In genomic region chr19:16618248-16618647, GRCh38 we compare ENCODE assay signal across 29 cellular contexts. TPM values are rescaled to one million over a fixed set of nuclear protein-coding genes. Genes with fewer than 3 reads are reported as not detected.
A peak's percentile ranks its signal among the peaks of the same experiment; 100 is the strongest.
DNase-seq lines count a peak whose midpoint lies in the region; ATAC-seq and TF ChIP-seq lines count a peak whose summit lies in the region.
"Had no signal": no experiment of that assay in that cellular context is flagged by ENCODE, and none has a peak within 500 bp of the region (broad histone marks: within the 10 kb centered on the region; RNA-seq: fewer than 3 reads in every experiment).

No MANE protein-coding gene starts in this region.

- peaks cover 53 to 82% of the 10 kb centered on the region in 2 donors for H3K4me1 ChIP-seq in gastrocnemius medialis

- H3K27ac Mint-ChIP-seq in IgD-negative memory B cell = peak overlapping the region in 2 of 3 donors; percentile 5 to 93
- H3K27ac Mint-ChIP-seq in effector memory CD8-positive, alpha-beta T cell = peak overlapping the region; percentile 53 to 83
- H3K27ac Mint-ChIP-seq: activated naive CD8-positive, alpha-beta T cell treated with anti-CD3 and anti-CD28 coated beads, Interleukin-2, amount 50 U/mL, for 24 hours; GM23338 had no signal

- H3K36me3 ChIP-seq in gastrocnemius medialis = no peaks in the 10 kb centered on the region
- H3K36me3 ChIP-seq: cardiac muscle cell, left ventricle myocardium inferior, right atrium auricular region, tibial nerve had no signal

- peaks cover 35 to 60% (median 55%) of the 10 kb centered on the region in 3 donors for H3K4me1 Mint-ChIP-seq in IgD-negative memory B cell
- H3K4me1 Mint-ChIP-seq in effector memory CD8-positive, alpha-beta T cell (ENCODE audit: low read depth in 2 of 2) = peaks cover 74% of the 10 kb centered on the region in 2 donors

- DNase-seq in effector memory CD8-positive, alpha-beta T cell = no peak
- DNase-seq in gastrocnemius medialis (no peak), ureter (ENCODE audit: low spot score) (no peak), NCI-H748 treated with DMSO at 0.1 percent for 48 hours (lab: John Stamatoyannopoulos, UW) (no peak)
- DNase-seq: activated CD4-positive, alpha-beta T cell treated with anti-CD3 and anti-CD28 coated beads for 4 hours; activated gamma-delta T cell treated with Interleukin-2 at 50 U/mL for 16 hours; activated naive CD8-positive, alpha-beta T cell treated with anti-CD3 and anti-CD28 coated beads, Interleukin-2, amount 50 U/mL, for 24 hours; effector CD4-positive, alpha-beta T cell; head of caudate nucleus; islet precursor cell; KBM-7; left ventricle myocardium inferior; mesendoderm; MG63; NCI-H2029; NCI-H524; NK-92 treated with Interleukin-12 subunit alpha and Interleukin-12 subunit beta, amount 100 ng/mL, for 24 hours; PC-9; SK-N-SH; T-helper 2 cell had no signal

- H3K27me3 ChIP-seq in gastrocnemius medialis = no peaks in the 10 kb centered on the region
- H3K27me3 ChIP-seq: cardiac muscle cell, MG63, right atrium auricular region, tibial nerve had no signal

- no peaks in the 10 kb centered on the region for H3K9me3 ChIP-seq in gastrocnemius medialis
- H3K9me3 ChIP-seq: left ventricle myocardium inferior, MG63, right atrium auricular region, SK-N-SH, tibial nerve had no signal

- in situ Hi-C loops in gastrocnemius medialis (cut with MboI; ENCODE audit: low sequenced_read_pairs in 4 of 4) = no loop called here

- H3K4me3 ChIP-seq in GM12875 (ENCODE audit: low read depth, low read length) = peak overlapping the region; percentile 11
- H3K4me3 ChIP-seq in gastrocnemius medialis = no peak overlapping the region
- H3K4me3 ChIP-seq: cardiac muscle cell, GM23338, left ventricle myocardium inferior, MG63, PC-9, right atrium auricular region, smooth muscle cell, tibial nerve had no signal

- ATAC-seq in effector memory CD8-positive, alpha-beta T cell (replicated peaks) = no peak
- ATAC-seq in gastrocnemius medialis = no peak
- no peak for ATAC-seq in GM19324 (IDR thresholded peaks at IDR 0.05; ENCODE audit: low FRiP score, unreplicated experiment)
- ATAC-seq: activated naive CD8-positive, alpha-beta T cell treated with anti-CD3 and anti-CD28 coated beads, Interleukin-2, amount 50 U/mL, for 24 hours; GM23338 had no signal

- intact Hi-C loops in gastrocnemius medialis (cut with DNase I; ENCODE audit: low total_unique reads) = no loop called here

- TF ChIP-seq POLR2A in gastrocnemius medialis (IDR thresholded peaks at IDR 0.05) = no peak

- TF ChIP-seq CTCF in GM12875 (IDR thresholded peaks at IDR 0.05; ENCODE audit: borderline replicate concordance, insufficient read depth, low read depth, low read length) (no peak), gastrocnemius medialis (IDR thresholded peaks at IDR 0.05 in 4 of 5, conservative IDR thresholded peaks at IDR 0.05 in 1 of 5) (no peak)

- no peaks in the 10 kb centered on the region for H3K27me3 Mint-ChIP-seq in IgD-negative memory B cell
- no peaks in the 10 kb centered on the region for H3K27me3 Mint-ChIP-seq in effector memory CD8-positive, alpha-beta T cell
- H3K27me3 Mint-ChIP-seq: activated naive CD8-positive, alpha-beta T cell treated with anti-CD3 and anti-CD28 coated beads, Interleukin-2, amount 50 U/mL, for 24 hours had no signal

- H3K9me3 Mint-ChIP-seq in IgD-negative memory B cell = no peaks in the 10 kb centered on the region
- H3K9me3 Mint-ChIP-seq in effector memory CD8-positive, alpha-beta T cell = no peaks in the 10 kb centered on the region
- H3K9me3 Mint-ChIP-seq: activated naive CD8-positive, alpha-beta T cell treated with anti-CD3 and anti-CD28 coated beads, Interleukin-2, amount 50 U/mL, for 24 hours; GM23338 had no signal

- peak overlapping the region; percentile 13 to 83 (median 73) for H3K27ac ChIP-seq in gastrocnemius medialis
- H3K27ac ChIP-seq: C4-2B, cardiac muscle cell, PC-9, tibial nerve had no signal

- H3K4me3 Mint-ChIP-seq in IgD-negative memory B cell = peak overlapping the region in 2 of 4 donors; percentile 63 to 78
- H3K4me3 Mint-ChIP-seq in effector memory CD8-positive, alpha-beta T cell = no peak overlapping the region
- H3K4me3 Mint-ChIP-seq: activated naive CD8-positive, alpha-beta T cell treated with anti-CD3 and anti-CD28 coated beads, Interleukin-2, amount 50 U/mL, for 24 hours; GM23338 had no signal

- no peaks in the 10 kb centered on the region for H3K36me3 Mint-ChIP-seq in IgD-negative memory B cell
- peaks cover 17% of the 10 kb centered on the region for H3K36me3 Mint-ChIP-seq in effector memory CD8-positive, alpha-beta T cell (ENCODE audit: insufficient read depth)

RNA-seq across cellular contexts. Expression of gene MED26, which starts 9.8 kb away (rescaled TPM):
- 5.3 TPM for polyA plus RNA-seq in IgD-negative memory B cell
- total RNA-seq in gastrocnemius medialis = 10 to 100 TPM in 2 of 4 donors, 1 to 10 TPM in 2; 5.7 to 15.7 (median 9.4) TPM
- total RNA-seq in ureter = 14.1 TPM

RNA-seq across cellular contexts. Expression of gene SMIM7, which starts 41.7 kb away (rescaled TPM):
- 87.3 TPM for polyA plus RNA-seq in IgD-negative memory B cell
- total RNA-seq in gastrocnemius medialis (10 to 100 TPM; 36.4 to 60.5 (median 49.8) TPM), ureter (117 TPM)

RNA-seq across cellular contexts. Expression of gene TMEM38A, which starts 42.7 kb away (rescaled TPM):
- polyA plus RNA-seq in IgD-negative memory B cell = 11.0 TPM
- 100 to 1,000 TPM; 101 to 256 (median 182) TPM for total RNA-seq in gastrocnemius medialis
- total RNA-seq in ureter = 3.2 TPM

RNA-seq across cellular contexts. Expression of gene SLC35E1, which starts 46.0 kb away (rescaled TPM):
- 18.9 TPM for polyA plus RNA-seq in IgD-negative memory B cell
- total RNA-seq in gastrocnemius medialis = 10 to 100 TPM; 24.1 to 60.3 (median 40.1) TPM
- total RNA-seq in ureter = 62.3 TPM

Comparison
In these comparisons a context has a peak if more than half of its experiments do, and no peak if none do; other contexts are left out.
1. RNA of gene TMEM38A, which starts 42.7 kb away (total RNA-seq): 101 to 256 TPM in gastrocnemius medialis; 3.2 TPM in ureter (single experiment); every median in the first group is over 10 times any median in the second.